14 cellular contexts compared by ENCODE assay signal in genomic region chr22:29751669-29752068, GRCh38. TPM values are rescaled to one million over a fixed set of nuclear protein-coding genes. Genes with fewer than 3 reads are reported as not detected.
A peak's percentile ranks its signal among the peaks of the same experiment; 100 is the strongest.
DNase-seq lines count a peak whose midpoint lies in the region; FAIRE-seq and TF ChIP-seq lines count a peak whose summit lies in the region.
"Had no signal": no experiment of that assay in that cellular context is flagged by ENCODE, and none has a peak within 500 bp of the region (broad histone marks: within the 10 kb centered on the region; RNA-seq: fewer than 3 reads in every experiment).

No MANE protein-coding gene starts in this region.

- H3K36me3 Mint-ChIP-seq in T-helper 1 cell treated with Interleukin-12 subunit alpha and Interleukin-12 subunit beta and Interleukin-4 antibody, amounts not matched to agents 30 μg/mL and 1 μg/mL, for 36 hours (ENCODE audit: low read depth): peaks cover 16% of the 10 kb centered on the region
- H3K36me3 Mint-ChIP-seq in activated naive CD4-positive, alpha-beta T cell treated with anti-CD3 and anti-CD28 coated beads, Interleukin-2, amount 50 U/mL, for 24 hours: peaks cover 3% of the 10 kb centered on the region
- peaks cover 2% of the 10 kb centered on the region for H3K36me3 Mint-ChIP-seq in activated naive CD8-positive, alpha-beta T cell treated with anti-CD3 and anti-CD28 coated beads for 36 hours

- no peak for FAIRE-seq in kidney (lab: Jason Lieb, UNC)

- H3K4me1 ChIP-seq in neutrophil (ENCODE audit: control insufficient read depth in 1 of 2, insufficient read depth in 1 of 2, low read depth in 1 of 2, low read length in 1 of 2) (peaks cover 50 to 56% of the 10 kb centered on the region in 2 experiments), kidney (ENCODE audit: control insufficient read depth in 1 of 2, insufficient read depth in 1 of 2, low read depth in 1 of 2, low read length in 2 of 2) (no peaks in the 10 kb centered on the region)

- H3K4me3 ChIP-seq in neutrophil (ENCODE audit: low read depth in 1 of 2, low read length in 1 of 2) (peak overlapping the region; percentile 24 to 40), kidney (ENCODE audit: low read length in 2 of 2) (no peak overlapping the region)

- no peak overlapping the region for H3K9ac ChIP-seq in kidney (ENCODE audit: low read length in 2 of 2)

- H3K9me3 ChIP-seq in neutrophil: no peaks in the 10 kb centered on the region
- no peaks in the 10 kb centered on the region for H3K9me3 ChIP-seq in kidney (ENCODE audit: control insufficient read depth in 1 of 2, low read length in 2 of 2)

- H3K27me3 Mint-ChIP-seq in T-helper 1 cell treated with Interleukin-12 subunit alpha and Interleukin-12 subunit beta and Interleukin-4 antibody, amounts not matched to agents 30 μg/mL and 1 μg/mL, for 36 hours (ENCODE audit: low read depth): no peaks in the 10 kb centered on the region
- no peaks in the 10 kb centered on the region for H3K27me3 Mint-ChIP-seq in activated naive CD4-positive, alpha-beta T cell treated with anti-CD3 and anti-CD28 coated beads, Interleukin-2, amount 50 U/mL, for 24 hours
- no peaks in the 10 kb centered on the region for H3K27me3 Mint-ChIP-seq in activated naive CD8-positive, alpha-beta T cell treated with anti-CD3 and anti-CD28 coated beads for 36 hours

- H3K27me3 ChIP-seq in neutrophil: no peaks in the 10 kb centered on the region

- no peaks in the 10 kb centered on the region for H3K9me3 Mint-ChIP-seq in T-helper 1 cell treated with Interleukin-12 subunit alpha and Interleukin-12 subunit beta and Interleukin-4 antibody, amounts not matched to agents 30 μg/mL and 1 μg/mL, for 36 hours
- H3K9me3 Mint-ChIP-seq in activated naive CD4-positive, alpha-beta T cell treated with anti-CD3 and anti-CD28 coated beads, Interleukin-2, amount 50 U/mL, for 24 hours: no peaks in the 10 kb centered on the region
- no peaks in the 10 kb centered on the region for H3K9me3 Mint-ChIP-seq in activated naive CD8-positive, alpha-beta T cell treated with anti-CD3 and anti-CD28 coated beads for 36 hours

- peak overlapping the region; percentile 81 for H3K27ac Mint-ChIP-seq in T-helper 1 cell treated with Interleukin-12 subunit alpha and Interleukin-12 subunit beta and Interleukin-4 antibody, amounts not matched to agents 30 μg/mL and 1 μg/mL, for 36 hours
- peak overlapping the region; percentile 35 for H3K27ac Mint-ChIP-seq in activated naive CD4-positive, alpha-beta T cell treated with anti-CD3 and anti-CD28 coated beads, Interleukin-2, amount 50 U/mL, for 24 hours
- H3K27ac Mint-ChIP-seq in activated naive CD8-positive, alpha-beta T cell treated with anti-CD3 and anti-CD28 coated beads for 36 hours: peak overlapping the region; percentile 48

- H3K36me3 ChIP-seq in neutrophil: peaks cover 24% of the 10 kb centered on the region
- H3K36me3 ChIP-seq in kidney (ENCODE audit: control insufficient read depth in 1 of 2, insufficient read depth in 2 of 2, low read length in 2 of 2): peaks cover 4 to 13% of the 10 kb centered on the region in 2 donors

- DNase-seq in T-helper 1 cell: no peak
- DNase-seq in activated naive CD4-positive, alpha-beta T cell treated with anti-CD3 and anti-CD28 coated beads, Interleukin-2, amount 50 U/mL, for 16 hours: no peak
- DNase-seq in activated naive CD8-positive, alpha-beta T cell treated with anti-CD3 and anti-CD28 coated beads for 36 hours: no peak
- no peak for DNase-seq in mucosa of gallbladder (ENCODE audit: low spot score)
- no peak for DNase-seq in kidney
- DNase-seq: COR-L47, DMS153, NCI-H187 treated with DMSO at 0.1 percent for 48 hours, PC-3 had no signal

- H3K27ac ChIP-seq in neutrophil: peak overlapping the region; percentile 82
- H3K27ac ChIP-seq in kidney (ENCODE audit: low read depth in 2 of 2, low read length in 2 of 2): no peak overlapping the region
- H3K27ac ChIP-seq: 22Rv1 had no signal

- intact Hi-C loops in kidney (cut with DNase I): no loop called here

- no peak for TF ChIP-seq CTCF in neutrophil (IDR thresholded peaks at IDR 0.05)
- TF ChIP-seq CTCF in kidney (IDR thresholded peaks at IDR 0.05; ENCODE audit: borderline replicate concordance, extremely low read depth, insufficient read depth): no peak

- no peak overlapping the region for H3K4me3 Mint-ChIP-seq in T-helper 1 cell treated with Interleukin-12 subunit alpha and Interleukin-12 subunit beta and Interleukin-4 antibody, amounts not matched to agents 30 μg/mL and 1 μg/mL, for 36 hours
- no peak overlapping the region for H3K4me3 Mint-ChIP-seq in activated naive CD4-positive, alpha-beta T cell treated with anti-CD3 and anti-CD28 coated beads, Interleukin-2, amount 50 U/mL, for 24 hours
- H3K4me3 Mint-ChIP-seq in activated naive CD8-positive, alpha-beta T cell treated with anti-CD3 and anti-CD28 coated beads for 36 hours: no peak overlapping the region

- H3K4me1 Mint-ChIP-seq in T-helper 1 cell treated with Interleukin-12 subunit alpha and Interleukin-12 subunit beta and Interleukin-4 antibody, amounts not matched to agents 30 μg/mL and 1 μg/mL, for 36 hours (ENCODE audit: low read depth): peaks cover 12% of the 10 kb centered on the region
- peaks cover 26% of the 10 kb centered on the region for H3K4me1 Mint-ChIP-seq in activated naive CD4-positive, alpha-beta T cell treated with anti-CD3 and anti-CD28 coated beads, Interleukin-2, amount 50 U/mL, for 24 hours
- H3K4me1 Mint-ChIP-seq in activated naive CD8-positive, alpha-beta T cell treated with anti-CD3 and anti-CD28 coated beads for 36 hours: peaks cover 4% of the 10 kb centered on the region

RNA-seq across cellular contexts. Expression of gene ZMAT5, which starts 15.1 kb away (rescaled TPM):
- 10 to 100 TPM; 17.1 to 17.5 TPM for total RNA-seq in activated naive CD8-positive, alpha-beta T cell treated with anti-CD3 and anti-CD28 coated beads for 36 hours
- total RNA-seq in mucosa of gallbladder: 18.7 TPM
- 21.3 TPM for total RNA-seq in kidney
- 47.7 TPM for polyA plus RNA-seq in kidney (ENCODE audit: insufficient read depth, low read depth, low replicate concordance)

RNA-seq across cellular contexts. Expression of gene UQCR10, which starts 15.5 kb away (rescaled TPM):
- 100 to 1,000 TPM; 108 to 117 TPM for total RNA-seq in activated naive CD8-positive, alpha-beta T cell treated with anti-CD3 and anti-CD28 coated beads for 36 hours
- total RNA-seq in mucosa of gallbladder: 106 TPM
- 78.7 TPM for total RNA-seq in kidney
- 479 TPM for polyA plus RNA-seq in kidney (ENCODE audit: insufficient read depth, low read depth, low replicate concordance)

RNA-seq across cellular contexts. Expression of gene CABP7, which starts 31.9 kb away (rescaled TPM):
- under 1 TPM in 1 of 2 experiments, not detected in 1; 0.06 TPM for total RNA-seq in activated naive CD8-positive, alpha-beta T cell treated with anti-CD3 and anti-CD28 coated beads for 36 hours
- total RNA-seq in mucosa of gallbladder: not detected
- 0.06 TPM for total RNA-seq in kidney
- not detected for polyA plus RNA-seq in kidney (ENCODE audit: insufficient read depth, low read depth, low replicate concordance)
- total RNA-seq: LHCN-M2 had no signal

Comparison
In these comparisons a context has a peak if more than half of its experiments do, and no peak if none do; other contexts are left out.
1. H3K4me3 ChIP-seq: peak in neutrophil (2 of 2); none in kidney (0 of 2).
2. Peak in every context shown above with its lines, with median percentiles within 50 percentile points of each other: H3K27ac Mint-ChIP-seq.